13 cellular contexts compared by ENCODE assay signal in the genomic region with DNA sequence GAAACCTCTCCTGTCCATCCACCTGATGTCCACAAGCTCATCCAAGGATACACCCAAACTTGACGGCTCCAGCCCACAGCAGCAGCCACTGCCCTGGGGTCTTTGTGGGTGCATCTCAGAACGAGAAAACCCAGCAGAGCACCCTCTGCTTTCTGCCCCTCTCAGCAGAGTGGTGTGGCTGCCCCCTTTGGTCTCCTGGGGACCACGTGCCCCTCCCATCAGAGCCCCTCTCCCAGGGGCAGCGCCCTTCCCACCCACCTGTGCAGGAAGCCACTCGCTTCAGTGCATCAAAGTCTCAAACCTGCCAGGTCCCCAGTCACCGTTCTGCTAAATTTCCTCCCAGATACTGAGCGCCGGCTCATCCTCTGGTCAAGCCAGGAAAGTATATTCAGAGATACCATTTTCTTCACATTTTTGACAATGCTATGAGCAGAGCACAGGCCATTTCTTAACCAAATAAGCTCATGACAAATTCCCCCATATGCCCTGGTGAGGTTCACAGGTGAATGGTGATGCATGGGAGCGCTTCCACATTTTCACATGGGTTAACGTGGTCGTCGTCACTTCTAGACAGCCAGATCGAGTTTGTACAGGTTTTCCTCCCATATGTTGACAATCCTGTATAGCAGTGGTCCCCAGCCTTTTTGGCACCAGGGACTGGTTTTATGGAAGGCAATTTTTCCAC. TPM values are rescaled to one million over a fixed set of nuclear protein-coding genes. Genes with fewer than 3 reads are reported as not detected.
DNase-seq lines count a peak whose midpoint lies in the region; ATAC-seq lines count a peak whose summit lies in the region.
"Had no signal": no experiment of that assay in that cellular context is flagged by ENCODE, and none has a peak within 500 bp of the region (broad histone marks: within the 10 kb centered on the region; RNA-seq: fewer than 3 reads in every experiment).

No MANE protein-coding gene starts in this region.

- H3K36me3 Mint-ChIP-seq in activated naive CD4-positive, alpha-beta T cell treated with anti-CD3 and anti-CD28 coated beads for 36 hours (ENCODE audit: low read depth): no peaks in the 10 kb centered on the region
- no peaks in the 10 kb centered on the region for H3K36me3 Mint-ChIP-seq in activated CD8-positive, alpha-beta memory T cell treated with anti-CD3 and anti-CD28 coated beads, Interleukin-2, amount 10 ng/mL, durations not matched to agents 7 days and 5 days

- H3K9me3 Mint-ChIP-seq in activated naive CD4-positive, alpha-beta T cell treated with anti-CD3 and anti-CD28 coated beads for 36 hours: no peaks in the 10 kb centered on the region
- H3K9me3 Mint-ChIP-seq in activated CD8-positive, alpha-beta memory T cell treated with anti-CD3 and anti-CD28 coated beads, Interleukin-2, amount 10 ng/mL, durations not matched to agents 7 days and 5 days (ENCODE audit: low read depth): no peaks in the 10 kb centered on the region
- H3K9me3 Mint-ChIP-seq: stimulated activated naive CD8-positive, alpha-beta T cell treated with anti-CD3 and anti-CD28 coated beads, Interleukin-15, amount 100 ng/mL, for 72 hours had no signal

- peak; percentile 1 for DNase-seq in activated naive CD4-positive, alpha-beta T cell treated with anti-CD3 and anti-CD28 coated beads for 36 hours
- no peak for DNase-seq in activated naive CD4-positive, alpha-beta T cell treated with Interleukin-2 at 50 U/mL for 16 hours
- peak; percentile 25 for DNase-seq in activated CD8-positive, alpha-beta memory T cell treated with anti-CD3 and anti-CD28 coated beads, Interleukin-2, amount 10 ng/mL, durations not matched to agents 7 days and 5 days
- DNase-seq in islet precursor cell (peak; percentile 21), iPS-NIHi7 (ENCODE audit: extremely low spot score) (no peak)
- DNase-seq in stimulated activated CD8-positive, alpha-beta memory T cell treated with anti-CD3 and anti-CD28 coated beads, Interleukin-4, amount 100 ng/mL, for 48 hours: peak; percentile 12
- DNase-seq in stimulated activated naive CD8-positive, alpha-beta T cell treated with anti-CD3 and anti-CD28 coated beads, Interleukin-15, Interleukin-2, amounts not matched to agents 100 U/mL and 50 U/mL, for 24 hours: no peak
- DNase-seq: amniotic stem cell; COR-L47; NCI-H1694; NCI-H526; stimulated activated naive CD8-positive, alpha-beta T cell treated with anti-CD3 and anti-CD28 coated beads, Interleukin-15, amount 100 ng/mL, for 72 hours had no signal

- no peak overlapping the region for H3K27ac Mint-ChIP-seq in activated naive CD4-positive, alpha-beta T cell treated with anti-CD3 and anti-CD28 coated beads for 36 hours
- H3K27ac Mint-ChIP-seq in activated CD8-positive, alpha-beta memory T cell treated with anti-CD3 and anti-CD28 coated beads, Interleukin-2, amount 10 ng/mL, durations not matched to agents 7 days and 5 days: no peak overlapping the region
- H3K27ac Mint-ChIP-seq: stimulated activated naive CD8-positive, alpha-beta T cell treated with anti-CD3 and anti-CD28 coated beads, Interleukin-15, amount 100 ng/mL, for 72 hours had no signal

- CTCF ChIA-PET in activated naive CD4-positive, alpha-beta T cell treated with anti-CD3 and anti-CD28 coated beads for 36 hours (lab: Charles Lee): interaction anchor here (0.6 kb wide), 1 partner anchor 296 kb away, joined by 3 read pairs; no protein-coding TSS in a partner anchor
- CTCF ChIA-PET in activated CD8-positive, alpha-beta memory T cell treated with anti-CD3 and anti-CD28 coated beads, Interleukin-2, amount 10 ng/mL, durations not matched to agents 7 days and 5 days (lab: Charles Lee): no interaction called here

- H3K4me3 Mint-ChIP-seq in activated naive CD4-positive, alpha-beta T cell treated with anti-CD3 and anti-CD28 coated beads for 36 hours: no peak overlapping the region
- H3K4me3 Mint-ChIP-seq in activated CD8-positive, alpha-beta memory T cell treated with anti-CD3 and anti-CD28 coated beads, Interleukin-2, amount 10 ng/mL, durations not matched to agents 7 days and 5 days: no peak overlapping the region
- H3K4me3 Mint-ChIP-seq: stimulated activated naive CD8-positive, alpha-beta T cell treated with anti-CD3 and anti-CD28 coated beads, Interleukin-15, amount 100 ng/mL, for 72 hours had no signal

- ATAC-seq in activated CD8-positive, alpha-beta memory T cell treated with anti-CD3 and anti-CD28 coated beads, Interleukin-2, amount 10 ng/mL, durations not matched to agents 7 days and 5 days: no peak
- no peak for ATAC-seq in HG03469 (IDR thresholded peaks at IDR 0.05; ENCODE audit: unreplicated experiment)
- ATAC-seq in stimulated activated naive CD8-positive, alpha-beta T cell treated with anti-CD3 and anti-CD28 coated beads, Interleukin-15, Interleukin-2, amounts not matched to agents 100 U/mL and 50 U/mL, for 24 hours: no peak
- ATAC-seq: stimulated activated naive CD8-positive, alpha-beta T cell treated with anti-CD3 and anti-CD28 coated beads, Interleukin-15, amount 100 ng/mL, for 72 hours had no signal

- peaks cover 3% of the 10 kb centered on the region for H3K27me3 Mint-ChIP-seq in activated naive CD4-positive, alpha-beta T cell treated with anti-CD3 and anti-CD28 coated beads for 36 hours (ENCODE audit: low read depth)
- H3K27me3 Mint-ChIP-seq in activated CD8-positive, alpha-beta memory T cell treated with anti-CD3 and anti-CD28 coated beads, Interleukin-2, amount 10 ng/mL, durations not matched to agents 7 days and 5 days: peaks cover 64% of the 10 kb centered on the region

- intact Hi-C loops in activated naive CD4-positive, alpha-beta T cell treated with anti-CD3 and anti-CD28 coated beads for 36 hours (cut with micrococcal nuclease): no loop called here

- H3K4me1 Mint-ChIP-seq in activated naive CD4-positive, alpha-beta T cell treated with anti-CD3 and anti-CD28 coated beads for 36 hours (ENCODE audit: low read depth): no peaks in the 10 kb centered on the region
- H3K4me1 Mint-ChIP-seq in activated CD8-positive, alpha-beta memory T cell treated with anti-CD3 and anti-CD28 coated beads, Interleukin-2, amount 10 ng/mL, durations not matched to agents 7 days and 5 days: no peaks in the 10 kb centered on the region
- H3K4me1 Mint-ChIP-seq: stimulated activated naive CD8-positive, alpha-beta T cell treated with anti-CD3 and anti-CD28 coated beads, Interleukin-15, amount 100 ng/mL, for 72 hours had no signal

RNA-seq across cellular contexts. Expression of a gene that starts 32.4 kb away (rescaled TPM):
- under 1 TPM; 0.30 to 0.38 TPM for total RNA-seq in activated naive CD4-positive, alpha-beta T cell treated with anti-CD3 and anti-CD28 coated beads for 36 hours
- under 1 TPM in 1 of 2 experiments, not detected in 1; 0.63 TPM for total RNA-seq in activated CD8-positive, alpha-beta memory T cell treated with anti-CD3 and anti-CD28 coated beads, Interleukin-2, amount 10 ng/mL, durations not matched to agents 7 days and 5 days

Comparison
In these comparisons a context has a peak if more than half of its experiments do, and no peak if none do; other contexts are left out.
1. DNase-seq: peak in activated naive CD4-positive, alpha-beta T cell treated with anti-CD3 and anti-CD28 coated beads for 36 hours (single experiment), activated CD8-positive, alpha-beta memory T cell treated with anti-CD3 and anti-CD28 coated beads, Interleukin-2, amount 10 ng/mL, durations not matched to agents 7 days and 5 days (single experiment), islet precursor cell (single experiment) and stimulated activated CD8-positive, alpha-beta memory T cell treated with anti-CD3 and anti-CD28 coated beads, Interleukin-4, amount 100 ng/mL, for 48 hours (single experiment); none in activated naive CD4-positive, alpha-beta T cell treated with Interleukin-2 at 50 U/mL for 16 hours (single experiment), stimulated activated naive CD8-positive, alpha-beta T cell treated with anti-CD3 and anti-CD28 coated beads, Interleukin-15, Interleukin-2, amounts not matched to agents 100 U/mL and 50 U/mL, for 24 hours (single experiment) and iPS-NIHi7 (single experiment).